In genomic region chr15:44250566-44250965, GRCh38 we compare ENCODE assay signal across 19 cellular contexts. TPM values are rescaled to one million over a fixed set of nuclear protein-coding genes. Genes with fewer than 3 reads are reported as not detected.
"Had no signal": no experiment of that assay in that cellular context is flagged by ENCODE, and none has a peak within 500 bp of the region (broad histone marks: within the 10 kb centered on the region; RNA-seq: fewer than 3 reads in every experiment).

No MANE protein-coding gene starts in this region.

- H3K27me3 ChIP-seq: suprapubic skin had no signal

- H3K4me1 ChIP-seq: suprapubic skin had no signal

- H3K9me3 ChIP-seq: suprapubic skin had no signal

- DNase-seq: activated B cell treated with CpG ODN at 0.5 μM for 24 hours; activated CD4-positive, alpha-beta T cell treated with anti-CD3 and anti-CD28 coated beads for 48 hours; activated CD8-positive, alpha-beta T cell treated with anti-CD3 and anti-CD28 coated beads for 36 hours; activated effector memory CD4-positive, alpha-beta T cell treated with Interleukin-2 at 50 U/mL for 16 hours; activated T-cell treated with anti-CD3 and anti-CD28 coated beads, Interleukin-2, amount 50 U/mL, for 4 hours; central memory CD4-positive, alpha-beta T cell; effector CD8-positive, alpha-beta T cell; islet precursor cell; nucleus accumbens; stimulated activated CD4-positive, alpha-beta T cell treated with anti-CD3 and anti-CD28 coated beads, Interleukin-4, amount 100 ng/mL, for 4 hours; stimulated activated CD8-positive, alpha-beta memory T cell treated with anti-CD3 and anti-CD28 coated beads, Interleukin-4, amount 100 ng/mL, for 48 hours; stimulated activated naive CD4-positive, alpha-beta T cell treated with Interleukin-2 at 50 U/mL for 16 hours; SW 1271 had no signal

- H3K4me3 ChIP-seq: coronary artery, lung, suprapubic skin had no signal

- H3K27me3 Mint-ChIP-seq: activated naive CD4-positive, alpha-beta T cell treated with anti-CD3 and anti-CD28 coated beads, Interleukin-2, amount 50 U/mL, for 24 hours had no signal

- H3K4me3 Mint-ChIP-seq: activated B cell treated with CpG ODN at 0.5 μM for 24 hours; activated CD8-positive, alpha-beta T cell treated with anti-CD3 and anti-CD28 coated beads for 36 hours; activated naive CD4-positive, alpha-beta T cell treated with anti-CD3 and anti-CD28 coated beads, Interleukin-2, amount 50 U/mL, for 24 hours; activated T-cell treated with anti-CD3 and anti-CD28 coated beads, Interleukin-2, amount 50 U/mL, for 4 hours had no signal

- FAIRE-seq: TTC549 had no signal

- H3K27ac Mint-ChIP-seq: activated B cell treated with CpG ODN at 0.5 μM for 24 hours; activated CD8-positive, alpha-beta T cell treated with anti-CD3 and anti-CD28 coated beads for 36 hours; activated naive CD4-positive, alpha-beta T cell treated with anti-CD3 and anti-CD28 coated beads, Interleukin-2, amount 50 U/mL, for 24 hours had no signal

- H3K27ac ChIP-seq: coronary artery, suprapubic skin had no signal

- H3K4me1 Mint-ChIP-seq: activated B cell treated with CpG ODN at 0.5 μM for 24 hours; activated naive CD4-positive, alpha-beta T cell treated with anti-CD3 and anti-CD28 coated beads, Interleukin-2, amount 50 U/mL, for 24 hours had no signal

- H3K36me3 ChIP-seq: suprapubic skin had no signal

- H3K9me3 Mint-ChIP-seq: activated B cell treated with CpG ODN at 0.5 μM for 24 hours; activated CD8-positive, alpha-beta T cell treated with anti-CD3 and anti-CD28 coated beads for 36 hours; activated naive CD4-positive, alpha-beta T cell treated with anti-CD3 and anti-CD28 coated beads, Interleukin-2, amount 50 U/mL, for 24 hours; activated T-cell treated with anti-CD3 and anti-CD28 coated beads, Interleukin-2, amount 50 U/mL, for 4 hours had no signal

- H3K36me3 Mint-ChIP-seq: activated naive CD4-positive, alpha-beta T cell treated with anti-CD3 and anti-CD28 coated beads, Interleukin-2, amount 50 U/mL, for 24 hours had no signal

RNA-seq across cellular contexts. Expression of gene FRMD5, which starts 55.5 kb away (rescaled TPM):
- total RNA-seq: T-helper 2 cell treated with Interferon-gamma antibody and Interleukin-4, amounts not matched to agents 100 ng/mL and 5 ng/mL, for 36 hours had no signal
